15 cellular contexts compared by ENCODE assay signal in the genomic region with DNA sequence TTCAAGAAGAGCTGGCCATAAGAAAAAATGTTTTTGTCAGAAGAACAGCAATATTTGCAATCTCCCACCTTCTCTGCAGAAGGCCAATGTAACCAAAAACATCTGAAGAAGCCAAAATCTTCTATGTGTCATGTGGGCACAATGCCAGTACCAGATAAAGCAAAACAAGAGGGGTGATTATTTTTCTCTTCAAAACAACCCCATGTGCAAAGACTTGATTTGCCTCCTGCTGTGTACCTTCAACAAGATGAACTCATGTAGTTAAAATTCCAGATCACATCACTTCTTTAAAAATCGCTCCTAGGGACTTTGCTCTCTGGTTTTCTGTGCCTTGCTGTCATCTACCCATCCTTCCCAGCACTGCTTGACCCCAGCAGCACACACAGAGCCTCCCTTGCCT.
DNase-seq lines count a peak whose midpoint lies in the region; ATAC-seq and TF ChIP-seq lines count a peak whose summit lies in the region.
"Had no signal": no experiment of that assay in that cellular context is flagged by ENCODE, and none has a peak within 500 bp of the region (broad histone marks: within the 10 kb centered on the region; RNA-seq: fewer than 3 reads in every experiment).

No MANE protein-coding gene starts in this region.

- DNase-seq in A172 (ENCODE audit: low spot score) (peak; percentile 28), RPMI8226 (peak; percentile 76), fibroblast of mammary gland (ENCODE audit: low read depth) (peak; percentile 43), retina (no peak), dedifferentiated amniotic fluid mesenchymal stem cell (ENCODE audit: extremely low spot score) (no peak)
- DNase-seq in CD4-positive, alpha-beta memory T cell = no peak
- no peak for DNase-seq in stimulated activated CD4-positive, alpha-beta T cell treated with anti-CD3 and anti-CD28 coated beads, Interleukin-4, amount 100 ng/mL, for 24 hours
- DNase-seq: DMS 273 treated with DMSO at 0.1 percent for 48 hours, hippocampal formation, kidney glomerular epithelial cell, NCI-H2081 treated with DMSO at 0.1 percent for 48 hours, T-helper 2 cell had no signal

- H3K27ac ChIP-seq in CD4-positive, alpha-beta memory T cell (ENCODE audit: low read depth, low read length) = no peak overlapping the region
- H3K27ac ChIP-seq: right atrium auricular region had no signal

- H3K36me3 ChIP-seq in CD4-positive, alpha-beta memory T cell (ENCODE audit: insufficient read depth, low read length) = no peaks in the 10 kb centered on the region
- H3K36me3 ChIP-seq: right atrium auricular region had no signal

- no peak for ATAC-seq in GM19452 (IDR thresholded peaks at IDR 0.05; ENCODE audit: unreplicated experiment)
- ATAC-seq: HepG2 had no signal

- CTCF ChIA-PET in CD4-positive, alpha-beta memory T cell (lab: Charles Lee; ENCODE audit: partially characterized antibody) = interaction anchor here (1.7 to 2.0 kb wide), 2 partner anchors 9 to 157 kb away, joined by 4 read pairs; no protein-coding TSS in a partner anchor

- TF ChIP-seq CTCF in fibroblast of mammary gland (conservative IDR thresholded peaks at IDR 0.05; ENCODE audit: control insufficient read depth, insufficient read depth, low read depth, low read length) = no peak

- no peaks in the 10 kb centered on the region for H3K27me3 Mint-ChIP-seq in CD4-positive, alpha-beta memory T cell

- H3K27me3 ChIP-seq in CD4-positive, alpha-beta memory T cell (ENCODE audit: insufficient read depth, low read length) = no peaks in the 10 kb centered on the region
- H3K27me3 ChIP-seq: right atrium auricular region had no signal

- peaks cover 43 to 77% (median 61%) of the 10 kb centered on the region in 4 donors for H3K4me1 Mint-ChIP-seq in CD4-positive, alpha-beta memory T cell

- H3K4me3 Mint-ChIP-seq in CD4-positive, alpha-beta memory T cell = peak overlapping the region in 7 of 8 donors; percentile 15 to 77 (median 50)

- intact Hi-C loops in CD4-positive, alpha-beta memory T cell (cut with micrococcal nuclease) = no loop called here

- peaks cover 0 to 4% (median under 1%) of the 10 kb centered on the region in 8 donors for H3K9me3 Mint-ChIP-seq in CD4-positive, alpha-beta memory T cell

- peak overlapping the region; percentile 19 to 93 (median 79) for H3K27ac Mint-ChIP-seq in CD4-positive, alpha-beta memory T cell

- POLR2A ChIA-PET in CD4-positive, alpha-beta memory T cell (lab: Charles Lee; ENCODE audit: partially characterized antibody) = interaction anchor here (0.8 to 3.9 kb wide), 11 partner anchors 9 to 205 kb away, joined by 3 to 15 read pairs (median 5); partner anchors contain the start of gene MAP3K1

- H3K9me3 ChIP-seq in CD4-positive, alpha-beta memory T cell (ENCODE audit: control insufficient read depth in 1 of 2, low read length in 2 of 2) = no peaks in the 10 kb centered on the region
- H3K9me3 ChIP-seq: right atrium auricular region had no signal

- no peak overlapping the region for H3K4me3 ChIP-seq in CD4-positive, alpha-beta memory T cell (ENCODE audit: low read length in 2 of 2)
- H3K4me3 ChIP-seq in fibroblast of mammary gland (ENCODE audit: control insufficient read depth, low read depth, low read length) = no peak overlapping the region
- H3K4me3 ChIP-seq: right atrium auricular region had no signal

- H3K4me1 ChIP-seq in CD4-positive, alpha-beta memory T cell (ENCODE audit: insufficient read depth, low read length) = peaks cover 72% of the 10 kb centered on the region
- H3K4me1 ChIP-seq: right atrium auricular region had no signal

- H3K36me3 Mint-ChIP-seq in CD4-positive, alpha-beta memory T cell = peaks cover 1 to 4% of the 10 kb centered on the region in 2 donors

Comparison
In these comparisons a context has a peak if more than half of its experiments do, and no peak if none do; other contexts are left out.
1. DNase-seq: peak in A172 (single experiment), RPMI8226 (single experiment) and fibroblast of mammary gland (single experiment); none in CD4-positive, alpha-beta memory T cell (0 of 5), retina (single experiment), stimulated activated CD4-positive, alpha-beta T cell treated with anti-CD3 and anti-CD28 coated beads, Interleukin-4, amount 100 ng/mL, for 24 hours (single experiment) and dedifferentiated amniotic fluid mesenchymal stem cell (single experiment).